ENCODE assay signal across 1 cellular context in genomic region chr2:19364014-19364413, GRCh38.
TF ChIP-seq lines count a peak whose summit lies in the region.

No MANE protein-coding gene starts in this region.

TF ChIP-seq in IMR-90, 13 proteins besides CTCF, POLR2A, EP300 and RAD21:
- no peak for TF ChIP-seq FOS (IDR thresholded peaks at IDR 0.05; ENCODE audit: low read depth, low read length)
- no peak for TF ChIP-seq RCOR1 (IDR thresholded peaks at IDR 0.05; ENCODE audit: insufficient replicate concordance, low read length)
- TF ChIP-seq USF2 (IDR thresholded peaks at IDR 0.05; ENCODE audit: low read depth, low read length): no peak
- TF ChIP-seq MAZ (IDR thresholded peaks at IDR 0.05; ENCODE audit: borderline replicate concordance, low read depth, low read length): no peak
- TF ChIP-seq BHLHE40 (IDR thresholded peaks at IDR 0.05; ENCODE audit: low read depth, low read length): no peak
- TF ChIP-seq CEBPB (IDR thresholded peaks at IDR 0.05; ENCODE audit: low read depth, low read length): no peak
